Comparison of ENCODE assay signal across 9 cellular contexts in genomic region chr5:9630251-9630650, GRCh38. TPM values are rescaled to one million over a fixed set of nuclear protein-coding genes. Genes with fewer than 3 reads are reported as not detected.
"Had no signal": no experiment of that assay in that cellular context is flagged by ENCODE, and none has a peak within 500 bp of the region (broad histone marks: within the 10 kb centered on the region; RNA-seq: fewer than 3 reads in every experiment).

TSS of gene TAS2R1 (minus strand) at chr5:9630351. CDS start at chr5:9630032, 319 bp downstream.

- DNase-seq: IMR-90, KBM-7, KG1 had no signal

- FAIRE-seq: HepG2, K562 had no signal

- H3K27ac ChIP-seq: HL-60 had no signal

- ATAC-seq: HepG2, K562 had no signal

- H3K4me3 ChIP-seq: K562 had no signal

RNA-seq across cellular contexts. Expression of gene TAS2R1, which starts in this region (rescaled TPM):
- total RNA-seq: HepG2, HT-29, HT1080, IMR-90, K562 had no signal
- polyA plus RNA-seq: HepG2, IgD-negative memory B cell, IMR-90, K562 had no signal
